ENCODE assay signal across 15 cellular contexts in the genomic region with DNA sequence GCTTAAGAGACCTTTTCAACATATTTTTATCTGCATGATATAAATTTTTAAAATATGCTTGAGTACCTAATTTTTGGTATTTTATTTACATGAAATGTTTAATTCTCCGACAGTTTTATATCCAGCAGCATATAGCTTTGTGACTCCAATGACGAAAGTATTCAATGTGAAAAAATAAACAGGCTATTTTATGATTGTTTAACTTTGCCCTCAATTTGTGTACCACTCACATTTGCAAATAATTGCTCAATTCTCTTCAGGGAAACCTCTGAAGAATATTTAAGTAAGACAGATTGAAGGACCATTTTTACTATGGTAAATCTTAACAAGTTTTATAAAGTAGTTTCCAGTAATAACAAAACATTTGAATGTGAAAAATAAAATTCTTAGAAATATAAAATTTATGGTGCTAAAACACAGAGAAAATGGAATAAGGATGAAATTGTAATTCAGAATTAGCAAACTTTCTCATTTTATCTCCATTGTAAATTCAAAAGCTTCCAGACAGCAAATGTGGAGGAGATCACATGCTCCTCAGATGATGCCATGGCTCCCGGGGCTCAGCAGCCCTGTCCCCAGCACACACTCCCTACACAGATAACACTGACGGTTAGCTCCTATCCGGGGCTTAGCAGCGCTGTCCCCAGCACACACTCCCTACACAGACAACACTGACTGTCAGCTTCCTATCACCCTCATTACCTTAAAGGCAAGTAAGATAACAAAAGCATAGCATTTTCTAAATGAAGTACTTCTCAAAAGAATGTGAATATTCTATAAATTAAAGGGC. TPM values are rescaled to one million over a fixed set of nuclear protein-coding genes. Genes with fewer than 3 reads are reported as not detected.
A peak's percentile ranks its signal among the peaks of the same experiment; 100 is the strongest.
DNase-seq lines count a peak whose midpoint lies in the region; ATAC-seq, FAIRE-seq and TF ChIP-seq lines count a peak whose summit lies in the region.
"Had no signal": no experiment of that assay in that cellular context is flagged by ENCODE, and none has a peak within 500 bp of the region (broad histone marks: within the 10 kb centered on the region; RNA-seq: fewer than 3 reads in every experiment).

No MANE protein-coding gene starts in this region.

- H3K79me2 ChIP-seq in HepG2 (ENCODE audit: insufficient read depth, low read length) = no peaks in the 10 kb centered on the region

- no peak for DNase-seq in right lobe of liver
- no peak for DNase-seq in HepG2 (ENCODE audit: low spot score)
- peak; percentile 78 for DNase-seq in globus pallidus (ENCODE audit: low spot score)
- peak; percentile 25 for DNase-seq in midbrain (lab: John Stamatoyannopoulos, UW)
- no peak for DNase-seq in KBM-7
- DNase-seq in EL = no peak
- DNase-seq in KG1 (lab: John Stamatoyannopoulos, UW) = no peak
- DNase-seq: Caco-2; CD8-positive, alpha-beta memory T cell; DND-41; GF-D8 had no signal

- intact Hi-C loops in right lobe of liver (cut with DNase I) = no loop called here
- intact Hi-C loops in HepG2 (cut with micrococcal nuclease; ENCODE audit: unreplicated experiment) = no loop called here

- H3K4me3 ChIP-seq in right lobe of liver = no peak overlapping the region
- no peak overlapping the region for H3K4me3 ChIP-seq in HepG2 (replicated peaks in 1 of 3; ENCODE audit: insufficient read depth in 1 of 3, low read depth in 2 of 3, low read length in 3 of 3)
- H3K4me3 ChIP-seq: BLaER1, HAP-1 had no signal

- in situ Hi-C loops in HepG2 (cut with HindIII; ENCODE audit: extremely low pct_ligation_motif_present, low pct_unique_long_range_greater_than_20kb) (no loop called here), KBM-7 (cut with MboI; ENCODE audit: low pct_unique_long_range_greater_than_20kb, low sequenced_read_pairs) (no loop called here)

- TF ChIP-seq EP300 in HepG2 (IDR thresholded peaks at IDR 0.05; ENCODE audit: low read depth in 2 of 2, low read length in 2 of 2) (no peak), HepG2 (CRISPR knock-in tag; IDR thresholded peaks at IDR 0.05; ENCODE audit: borderline replicate concordance) (no peak)

- H3K27ac ChIP-seq in right lobe of liver (no peak overlapping the region), HepG2 (ENCODE audit: extremely low read length, insufficient read depth, low read length) (no peak overlapping the region)
- H3K27ac ChIP-seq: 22Rv1, BLaER1 had no signal

- no peak overlapping the region for H3K9ac ChIP-seq in HepG2 (ENCODE audit: insufficient read depth, low read depth, low read length)
- H3K9ac ChIP-seq: BLaER1 had no signal

- H3K9me3 ChIP-seq in right lobe of liver = no peaks in the 10 kb centered on the region
- no peaks in the 10 kb centered on the region for H3K9me3 ChIP-seq in HepG2 (ENCODE audit: low read length)
- H3K9me3 ChIP-seq: BLaER1, Caco-2, HAP-1 had no signal

- no peak overlapping the region for H2AFZ ChIP-seq in HepG2 (ENCODE audit: low read length)

- BruUV-seq in HepG2 (replicated peaks; lab: Mats Ljungman, UMichigan) = no TSS peak

- no peak for TF ChIP-seq POLR2A in right lobe of liver (IDR thresholded peaks at IDR 0.05)
- no peak for TF ChIP-seq POLR2A in HepG2 (IDR thresholded peaks at IDR 0.05; ENCODE audit: insufficient read depth in 1 of 2, low read depth in 2 of 2, low read length in 2 of 2)

- TF ChIP-seq CTCF in right lobe of liver (IDR thresholded peaks at IDR 0.05) (no peak), HepG2 (CRISPR knock-in tag; IDR thresholded peaks at IDR 0.05) (no peak)

- CTCF ChIA-PET in HepG2 (lab: Yijun Ruan, JAX; ENCODE audit: low intra/inter-chr PET ratio, low total read pairs) = no interaction called here

- H3K4me1 ChIP-seq in right lobe of liver (peaks cover 0 to 12% (median 5%) of the 10 kb centered on the region in 4 donors), HepG2 (ENCODE audit: insufficient read depth, low read length) (peaks cover 12% of the 10 kb centered on the region)
- H3K4me1 ChIP-seq: HAP-1 had no signal

- H4K20me1 ChIP-seq in HepG2 (ENCODE audit: insufficient read depth, low read length) = no peaks in the 10 kb centered on the region
- H4K20me1 ChIP-seq: BLaER1 had no signal

- no peak for TF ChIP-seq RAD21 in HepG2 (CRISPR knock-in tag; IDR thresholded peaks at IDR 0.05)

- POLR2A ChIA-PET in HepG2 (lab: Yijun Ruan, JAX) = no interaction called here

- H3K27me3 ChIP-seq in right lobe of liver = no peaks in the 10 kb centered on the region
- no peaks in the 10 kb centered on the region for H3K27me3 ChIP-seq in HepG2 (ENCODE audit: control insufficient read depth in 1 of 2, insufficient read depth in 2 of 2, low read length in 2 of 2)
- H3K27me3 ChIP-seq: BLaER1 had no signal

- no peak overlapping the region for H3K4me2 ChIP-seq in HepG2 (ENCODE audit: low read depth, low read length)
- H3K4me2 ChIP-seq: BLaER1 had no signal

- peak; percentile 44 to 53 (median 48) for ATAC-seq in right lobe of liver
- ATAC-seq in HepG2 = no peak

- WGBS in right lobe of liver (ENCODE audit: insufficient coverage, low coverage, low lambda C conversion rate, missing lambda C conversion rate) = 34% methylated on average over 3 of the region's 6 CpGs
- 93% methylated on average over 6 of the region's 6 CpGs for WGBS in HepG2 (ENCODE audit: low lambda C conversion rate)

- FAIRE-seq in HepG2 (lab: Jason Lieb, UNC) = no peak
- FAIRE-seq: H1 had no signal

- H3K36me3 ChIP-seq in right lobe of liver (peaks cover 0 to 7% (median 0%) of the 10 kb centered on the region in 4 donors), HepG2 (replicated peaks in 1 of 2; ENCODE audit: control insufficient read depth in 1 of 2, insufficient read depth in 2 of 2, low read length in 2 of 2) (peaks cover 6 to 19% of the 10 kb centered on the region in 2 experiments)
- H3K36me3 ChIP-seq: HAP-1 had no signal

TF ChIP-seq in HepG2, 621 proteins besides CTCF, POLR2A, EP300 and RAD21 (continues in another document):
- TF ChIP-seq RARA (CRISPR knock-in tag; IDR thresholded peaks at IDR 0.05) (no peak), ZMYM2 (CRISPR knock-in tag; IDR thresholded peaks at IDR 0.05) (no peak), ZFX (CRISPR knock-in tag; IDR thresholded peaks at IDR 0.05; ENCODE audit: low read depth) (no peak), ZNF367 (CRISPR knock-in tag; IDR thresholded peaks at IDR 0.05; ENCODE audit: borderline replicate concordance) (no peak), HHEX (CRISPR knock-in tag; IDR thresholded peaks at IDR 0.05) (no peak), ZBTB1 (CRISPR knock-in tag; IDR thresholded peaks at IDR 0.05; ENCODE audit: borderline replicate concordance) (no peak), ZNF746 (CRISPR knock-in tag; IDR thresholded peaks at IDR 0.05) (no peak), ZNF703 (CRISPR knock-in tag; IDR thresholded peaks at IDR 0.05; ENCODE audit: borderline replicate concordance) (no peak)

RNA-seq across cellular contexts. Expression of a gene that starts 39.7 kb away (rescaled TPM):
- total RNA-seq in right lobe of liver = 10 to 100 TPM in 2 of 6 experiments, 1 to 10 TPM in 4; 5.9 to 23.0 (median 8.7) TPM
- total RNA-seq in HepG2 (2016; rRNA removed; fragmentation: Illumina TruSeq; extraction: Trizol) = 8.8 and 13.0 TPM in 2 replicates
- total RNA-seq in HepG2 (2016; cell fraction: cytosol; rRNA removed; fragmentation: Illumina TruSeq; extraction: Trizol; ENCODE audit: low read depth) = 4.1 and 4.9 TPM in 2 replicates
- 8.7 and 10.6 TPM in 2 replicates for total RNA-seq in HepG2 (2016; cell fraction: insoluble cytoplasmic fraction; rRNA removed; fragmentation: Illumina TruSeq; extraction: Trizol)
- 6.5 and 8.7 TPM in 2 replicates for total RNA-seq in HepG2 (2016; cell fraction: membrane; rRNA removed; fragmentation: Illumina TruSeq; extraction: Trizol)
- 19.0 and 22.6 TPM in 2 replicates for total RNA-seq in HepG2 (2016; cell fraction: nucleus; rRNA removed; fragmentation: Illumina TruSeq; extraction: Trizol)
- 38.1 and 48.2 TPM in 2 replicates for polyA plus RNA-seq in HepG2 (2011; rRNA removed)
- 22.1 and 28.8 TPM in 2 replicates for polyA plus RNA-seq in HepG2 (2011; cell fraction: cytosol; rRNA removed)
- 105 and 110 TPM in 2 replicates for polyA plus RNA-seq in HepG2 (2011; cell fraction: nucleus; rRNA removed)
- 34.7 and 61.3 TPM in 2 replicates for polyA plus RNA-seq in HepG2 (2012)
- polyA plus RNA-seq in HepG2 (2016; cell fraction: cytosol; fragmentation: Illumina TruSeq; extraction: Trizol; ENCODE audit: low read depth) = 3.9 and 4.4 TPM in 2 replicates
- polyA plus RNA-seq in HepG2 (2016; cell fraction: insoluble cytoplasmic fraction; fragmentation: Illumina TruSeq; extraction: Trizol; ENCODE audit: low read depth) = 12.2 TPM in 2 replicates
- polyA plus RNA-seq in HepG2 (2016; cell fraction: membrane; fragmentation: Illumina TruSeq; extraction: Trizol; ENCODE audit: low read depth) = 6.9 and 8.4 TPM in 2 replicates
- 34.5 and 42.6 TPM in 2 replicates for polyA plus RNA-seq in HepG2 (2016; cell fraction: nucleus; fragmentation: Illumina TruSeq; extraction: Trizol; ENCODE audit: insufficient read depth, low read depth)
- 8.2 and 18.1 TPM in 2 replicates for polyA minus RNA-seq in HepG2 (2011; rRNA and poly(A)+ RNA removed; ENCODE audit: low replicate concordance)
- 10.2 and 13.8 TPM in 2 replicates for polyA minus RNA-seq in HepG2 (2011; cell fraction: cytosol; rRNA and poly(A)+ RNA removed)
- 143 and 147 TPM in 2 replicates for polyA minus RNA-seq in HepG2 (2011; cell fraction: nucleus; rRNA and poly(A)+ RNA removed)

RNA-seq across cellular contexts. Expression of a gene that starts 40.6 kb away (rescaled TPM):
- total RNA-seq in right lobe of liver (10 to 100 TPM; 52.1 to 72.1 (median 60.3) TPM), HepG2 (2016; rRNA removed; fragmentation: Illumina TruSeq; extraction: Trizol) (246 and 290 TPM in 2 replicates)
- 198 and 234 TPM in 2 replicates for total RNA-seq in HepG2 (2016; cell fraction: cytosol; rRNA removed; fragmentation: Illumina TruSeq; extraction: Trizol; ENCODE audit: low read depth)
- 252 and 306 TPM in 2 replicates for total RNA-seq in HepG2 (2016; cell fraction: insoluble cytoplasmic fraction; rRNA removed; fragmentation: Illumina TruSeq; extraction: Trizol)
- total RNA-seq in HepG2 (2016; cell fraction: membrane; rRNA removed; fragmentation: Illumina TruSeq; extraction: Trizol) = 319 and 324 TPM in 2 replicates
- total RNA-seq in HepG2 (2016; cell fraction: nucleus; rRNA removed; fragmentation: Illumina TruSeq; extraction: Trizol) = 159 and 173 TPM in 2 replicates
- 280 and 348 TPM in 2 replicates for polyA plus RNA-seq in HepG2 (2011; rRNA removed)
- polyA plus RNA-seq in HepG2 (2011; cell fraction: cytosol; rRNA removed) = 192 and 226 TPM in 2 replicates
- polyA plus RNA-seq in HepG2 (2011; cell fraction: nucleus; rRNA removed) = 139 and 154 TPM in 2 replicates
- polyA plus RNA-seq in HepG2 (2012) = 301 and 382 TPM in 2 replicates
- polyA plus RNA-seq in HepG2 (2016; cell fraction: cytosol; fragmentation: Illumina TruSeq; extraction: Trizol; ENCODE audit: low read depth) = 328 and 393 TPM in 2 replicates
- 381 and 406 TPM in 2 replicates for polyA plus RNA-seq in HepG2 (2016; cell fraction: insoluble cytoplasmic fraction; fragmentation: Illumina TruSeq; extraction: Trizol; ENCODE audit: low read depth)
- 353 and 372 TPM in 2 replicates for polyA plus RNA-seq in HepG2 (2016; cell fraction: membrane; fragmentation: Illumina TruSeq; extraction: Trizol; ENCODE audit: low read depth)
- polyA plus RNA-seq in HepG2 (2016; cell fraction: nucleus; fragmentation: Illumina TruSeq; extraction: Trizol; ENCODE audit: insufficient read depth, low read depth) = 287 and 295 TPM in 2 replicates
- 137 and 198 TPM in 2 replicates for polyA minus RNA-seq in HepG2 (2011; rRNA and poly(A)+ RNA removed; ENCODE audit: low replicate concordance)
- 154 and 160 TPM in 2 replicates for polyA minus RNA-seq in HepG2 (2011; cell fraction: cytosol; rRNA and poly(A)+ RNA removed)
- polyA minus RNA-seq in HepG2 (2011; cell fraction: nucleus; rRNA and poly(A)+ RNA removed) = 316 and 328 TPM in 2 replicates

Comparison
In these comparisons a context has a peak if more than half of its experiments do, and no peak if none do; other contexts are left out.
1. DNase-seq: peak in globus pallidus (single experiment) and midbrain (single experiment); none in right lobe of liver (0 of 3), HepG2 (single experiment), KBM-7 (single experiment), EL (single experiment) and KG1 (single experiment).